17 cellular contexts compared by ENCODE assay signal in the genomic region with DNA sequence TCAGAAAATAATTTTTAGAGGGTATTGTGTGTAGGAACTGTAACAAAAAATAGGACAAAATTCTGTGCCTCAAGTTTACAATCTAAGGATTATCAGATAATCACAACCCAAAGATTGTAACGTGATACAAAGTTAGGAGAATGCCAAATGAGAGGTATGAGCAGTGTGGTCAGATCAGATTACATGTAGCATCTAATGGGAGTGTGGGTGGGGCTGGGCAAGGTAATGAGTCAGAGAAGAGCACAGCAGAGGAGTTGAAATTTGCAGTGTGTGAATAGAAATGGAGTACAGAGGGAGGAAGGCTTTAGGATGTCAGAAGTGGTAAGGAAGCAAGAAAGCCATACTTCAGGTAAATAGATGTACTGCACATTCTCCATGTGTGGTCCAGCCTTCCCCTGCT.
DNase-seq lines count a peak whose midpoint lies in the region; TF ChIP-seq lines count a peak whose summit lies in the region.
"Had no signal": no experiment of that assay in that cellular context is flagged by ENCODE, and none has a peak within 500 bp of the region (broad histone marks: within the 10 kb centered on the region; RNA-seq: fewer than 3 reads in every experiment).

No MANE protein-coding gene starts in this region.

- CTCF ChIA-PET in MCF 10A (lab: Yijun Ruan, JAX) (no interaction called here), A673 (lab: Charles Lee) (no interaction called here)

- DNase-seq in MCF 10A (ENCODE audit: unreplicated experiment), result peak; percentile 79
- DNase-seq in breast epithelium (ENCODE audit: low spot score in 2 of 2), result no peak
- DNase-seq in T1000 (lab: John Stamatoyannopoulos, UW), result peak; percentile 3
- peak; percentile 23 to 78 for DNase-seq in foreskin fibroblast
- no peak for DNase-seq in NOMO-1 (lab: John Stamatoyannopoulos, UW; ENCODE audit: unreplicated experiment in 2 of 2)
- DNase-seq in Peyer's patch, result no peak
- no peak for DNase-seq in A673 (ENCODE audit: low spot score)
- no peak for DNase-seq in NOMO-1 treated with dmso at 0.1 percent for 144 hours (lab: John Stamatoyannopoulos, UW; ENCODE audit: unreplicated experiment)
- DNase-seq: Caco-2, GM23248, Karpas-422, NCI-H2107, nucleus accumbens, OCI-M1, spleen had no signal

- peak overlapping the region; percentile 82 for H3K27ac Mint-ChIP-seq in MCF 10A (ENCODE audit: low read depth, unreplicated experiment)
- H3K27ac Mint-ChIP-seq: activated naive CD4-positive, alpha-beta T cell treated with anti-CD3 and anti-CD28 coated beads, Interleukin-2, amount 50 U/mL, for 72 hours; memory B cell had no signal

- H3K9me3 ChIP-seq in breast epithelium (peaks cover 0 to 8% of the 10 kb centered on the region in 2 donors), Peyer's patch (no peaks in the 10 kb centered on the region), A673 (ENCODE audit: low read depth, low read length, poor library complexity, severe bottlenecking) (no peaks in the 10 kb centered on the region)
- H3K9me3 ChIP-seq: Caco-2 had no signal

- no peaks in the 10 kb centered on the region for H3K9me3 Mint-ChIP-seq in MCF 10A (ENCODE audit: unreplicated experiment)
- H3K9me3 Mint-ChIP-seq: memory B cell had no signal

- intact Hi-C loops in MCF 10A (cut with micrococcal nuclease), result no loop called here
- intact Hi-C loops in breast epithelium (cut with DNase I; ENCODE audit: low total_unique reads), result no loop called here
- intact Hi-C loops in A673 (cut with micrococcal nuclease; ENCODE audit: unreplicated experiment), result no loop called here

- H3K4me1 ChIP-seq in breast epithelium, result no peaks in the 10 kb centered on the region
- no peaks in the 10 kb centered on the region for H3K4me1 ChIP-seq in Peyer's patch
- no peaks in the 10 kb centered on the region for H3K4me1 ChIP-seq in A673 (ENCODE audit: insufficient read depth, low read length, poor library complexity, severe bottlenecking)
- H3K4me1 ChIP-seq: Caco-2, spleen had no signal

- H3K4me3 Mint-ChIP-seq in MCF 10A (ENCODE audit: unreplicated experiment), result peak overlapping the region; percentile 42
- H3K4me3 Mint-ChIP-seq: memory B cell had no signal

- peaks cover 6% of the 10 kb centered on the region for H3K4me1 Mint-ChIP-seq in MCF 10A (ENCODE audit: insufficient read depth, unreplicated experiment)
- H3K4me1 Mint-ChIP-seq: memory B cell had no signal

- TF ChIP-seq POLR2A in breast epithelium (IDR thresholded peaks at IDR 0.05) (no peak), Peyer's patch (IDR thresholded peaks at IDR 0.05) (no peak)

- H3K27me3 ChIP-seq in breast epithelium, result peaks cover 0 to 19% of the 10 kb centered on the region in 2 donors
- no peaks in the 10 kb centered on the region for H3K27me3 ChIP-seq in Peyer's patch
- H3K27me3 ChIP-seq in A673 (replicated peaks; ENCODE audit: insufficient read depth, low read depth, low read length, poor library complexity), result no peaks in the 10 kb centered on the region
- H3K27me3 ChIP-seq: spleen had no signal

- POLR2A ChIA-PET in MCF 10A (lab: Yijun Ruan, JAX), result no interaction called here
- POLR2A ChIA-PET in A673 (lab: Charles Lee; ENCODE audit: low non-redundant PET), result no interaction called here

- H3K36me3 ChIP-seq in breast epithelium (no peaks in the 10 kb centered on the region), Peyer's patch (no peaks in the 10 kb centered on the region), A673 (ENCODE audit: insufficient read depth, low read length, poor library complexity, severe bottlenecking) (no peaks in the 10 kb centered on the region)
- H3K36me3 ChIP-seq: spleen had no signal

- peaks cover 48% of the 10 kb centered on the region for H3K27me3 Mint-ChIP-seq in MCF 10A (ENCODE audit: insufficient read depth, unreplicated experiment)
- H3K27me3 Mint-ChIP-seq: memory B cell had no signal

- no peak overlapping the region for H3K4me3 ChIP-seq in breast epithelium
- no peak overlapping the region for H3K4me3 ChIP-seq in foreskin fibroblast (ENCODE audit: low read depth in 1 of 2, low read length in 2 of 2)
- H3K4me3 ChIP-seq in Peyer's patch, result no peak overlapping the region
- no peak overlapping the region for H3K4me3 ChIP-seq in A673 (ENCODE audit: low read depth, low read length, poor library complexity, severe bottlenecking)
- H3K4me3 ChIP-seq: GM23248, spleen had no signal

- TF ChIP-seq CTCF in MCF 10A (IDR thresholded peaks at IDR 0.05; ENCODE audit: unreplicated experiment) (no peak), breast epithelium (IDR thresholded peaks at IDR 0.05) (no peak), foreskin fibroblast (IDR thresholded peaks at IDR 0.05; ENCODE audit: low read depth, low read length) (no peak), Peyer's patch (IDR thresholded peaks at IDR 0.05) (no peak), A673 (conservative IDR thresholded peaks at IDR 0.05; ENCODE audit: low read depth, low read length) (no peak)

- BruUV-seq in MCF 10A (replicated peaks; lab: Mats Ljungman, UMichigan) (no TSS peak), A673 (replicated peaks; lab: Mats Ljungman, UMichigan) (no TSS peak)

- H3K36me3 Mint-ChIP-seq in MCF 10A (ENCODE audit: insufficient read depth, unreplicated experiment), result no peaks in the 10 kb centered on the region
- H3K36me3 Mint-ChIP-seq: activated naive CD4-positive, alpha-beta T cell treated with anti-CD3 and anti-CD28 coated beads, Interleukin-2, amount 50 U/mL, for 72 hours; memory B cell had no signal

- H3K27ac ChIP-seq in breast epithelium (no peak overlapping the region), Peyer's patch (no peak overlapping the region), A673 (ENCODE audit: low read depth, low read length, poor library complexity, severe bottlenecking) (no peak overlapping the region)
- H3K27ac ChIP-seq: GM23248, spleen had no signal

Comparison
In these comparisons a context has a peak if more than half of its experiments do, and no peak if none do; other contexts are left out.
1. DNase-seq: peak in MCF 10A (single experiment), T1000 (single experiment) and foreskin fibroblast (2 of 2); none in breast epithelium (0 of 2), NOMO-1 (0 of 2), Peyer's patch (0 of 3), A673 (single experiment) and NOMO-1 treated with dmso at 0.1 percent for 144 hours (single experiment).